In genomic region chr1:230105245-230105753, GRCh38 we compare ENCODE assay signal across 8 cellular contexts. TPM values are rescaled to one million over a fixed set of nuclear protein-coding genes. Genes with fewer than 3 reads are reported as not detected.
A peak's percentile ranks its signal among the peaks of the same experiment; 100 is the strongest.
DNase-seq lines count a peak whose midpoint lies in the region; ATAC-seq and TF ChIP-seq lines count a peak whose summit lies in the region.

No MANE protein-coding gene starts in this region.

- intact Hi-C loops in Calu3 (cut with micrococcal nuclease; ENCODE audit: unreplicated experiment), result loop anchor here (1.0 to 10.0 kb wide), 5 partner anchors 36 to 440 kb away; no protein-coding TSS in a partner anchor
- intact Hi-C loops in OCI-LY7 (cut with micrococcal nuclease; ENCODE audit: unreplicated experiment), result no loop called here

- no peak for DNase-seq in Calu3
- no peak for DNase-seq in OCI-LY7 (ENCODE audit: low spot score)
- no peak for DNase-seq in effector memory CD8-positive, alpha-beta T cell
- peak; percentile 74 for DNase-seq in renal cortical epithelial cell (ENCODE audit: low read depth)
- no peak for DNase-seq in hypothalamus (lab: John Stamatoyannopoulos, UW)
- DNase-seq in islet precursor cell, result no peak
- no peak for DNase-seq in activated CD4-positive, CD25-positive, alpha-beta regulatory T cell (lab: John Stamatoyannopoulos, UW)
- no peak for DNase-seq in NCI-H128 (lab: John Stamatoyannopoulos, UW; ENCODE audit: unreplicated experiment)

- CTCF ChIA-PET in Calu3 (lab: Charles Lee) (interaction anchor here (1.5 kb wide), 1 partner anchor 35 kb away, joined by 6 read pairs; no protein-coding TSS in a partner anchor), OCI-LY7 (lab: Charles Lee; ENCODE audit: unreplicated experiment) (interaction anchor here (1.3 kb wide), 1 partner anchor 42 kb away, joined by 5 read pairs; no protein-coding TSS in a partner anchor)

- no peaks in the 10 kb centered on the region for H4K20me1 ChIP-seq in OCI-LY7 (ENCODE audit: insufficient read depth, low read length)

- H3K36me3 Mint-ChIP-seq in Calu3 (ENCODE audit: insufficient read depth, unreplicated experiment), result peaks cover 25% of the 10 kb centered on the region
- no peaks in the 10 kb centered on the region for H3K36me3 Mint-ChIP-seq in effector memory CD8-positive, alpha-beta T cell (ENCODE audit: insufficient read depth)

- H3K9me3 Mint-ChIP-seq in Calu3 (ENCODE audit: low read depth, unreplicated experiment), result no peaks in the 10 kb centered on the region
- H3K9me3 Mint-ChIP-seq in effector memory CD8-positive, alpha-beta T cell, result no peaks in the 10 kb centered on the region

- H3K4me2 ChIP-seq in OCI-LY7 (ENCODE audit: low read length), result peak overlapping the region; percentile 55

- peaks cover 36% of the 10 kb centered on the region; the same call in 1 of the 2 replicates for H3K79me2 ChIP-seq in OCI-LY7 (ENCODE audit: insufficient read depth, low read depth, low read length)

- POLR2A ChIA-PET in OCI-LY7 (lab: Charles Lee), result interaction anchor here (1.8 to 2.0 kb wide), 2 partner anchors 12 to 17 kb away, joined by 7 to 8 read pairs; no protein-coding TSS in a partner anchor

- H3K4me1 Mint-ChIP-seq in Calu3 (ENCODE audit: low read depth, unreplicated experiment), result peaks cover 89% of the 10 kb centered on the region
- peaks cover 61 to 65% of the 10 kb centered on the region in 2 donors for H3K4me1 Mint-ChIP-seq in effector memory CD8-positive, alpha-beta T cell (ENCODE audit: low read depth in 2 of 2)

- H3K36me3 ChIP-seq in OCI-LY7 (ENCODE audit: insufficient read depth, low read length), result no peaks in the 10 kb centered on the region

- BruUV-seq in Calu3 (replicated peaks; lab: Mats Ljungman, UMichigan) (TSS peak; percentile 94), OCI-LY7 (replicated peaks; lab: Mats Ljungman, UMichigan) (no TSS peak)

- H3K9me3 ChIP-seq in OCI-LY7 (ENCODE audit: low read length), result no peaks in the 10 kb centered on the region

- H3K27ac ChIP-seq in OCI-LY7 (ENCODE audit: low read depth, low read length, poor library complexity, severe bottlenecking), result no peak overlapping the region

- no peak for ATAC-seq in effector memory CD8-positive, alpha-beta T cell (replicated peaks)

- no peak overlapping the region for H3K4me3 ChIP-seq in OCI-LY7 (ENCODE audit: low read depth, low read length, poor library complexity, severe bottlenecking)

- TF ChIP-seq CTCF in Calu3 (IDR thresholded peaks at IDR 0.05; ENCODE audit: unreplicated experiment) (no peak), OCI-LY7 (conservative IDR thresholded peaks at IDR 0.05; ENCODE audit: low read length) (no peak)

- peak overlapping the region; percentile 72 for H3K4me3 Mint-ChIP-seq in Calu3 (ENCODE audit: low read depth, unreplicated experiment)
- H3K4me3 Mint-ChIP-seq in effector memory CD8-positive, alpha-beta T cell, result peak overlapping the region in 1 of 2 donors; percentile 63

- peaks cover 84% of the 10 kb centered on the region for H3K4me1 ChIP-seq in OCI-LY7 (ENCODE audit: insufficient read depth, low read length, poor library complexity, severe bottlenecking)

- H2AFZ ChIP-seq in OCI-LY7 (ENCODE audit: low read length), result no peak overlapping the region

- peak overlapping the region; percentile 80 for H3K27ac Mint-ChIP-seq in Calu3 (ENCODE audit: unreplicated experiment)
- peak overlapping the region; percentile 64 to 65 for H3K27ac Mint-ChIP-seq in effector memory CD8-positive, alpha-beta T cell

- no peaks in the 10 kb centered on the region for H3K27me3 Mint-ChIP-seq in Calu3 (ENCODE audit: unreplicated experiment)
- H3K27me3 Mint-ChIP-seq in effector memory CD8-positive, alpha-beta T cell, result no peaks in the 10 kb centered on the region

- no peaks in the 10 kb centered on the region for H3K9me2 ChIP-seq in OCI-LY7 (ENCODE audit: insufficient read depth, low read length)

RNA-seq across cellular contexts. Expression of gene GALNT2, which starts 38.3 kb away (rescaled TPM):
- total RNA-seq in Calu3 (2022) (136 and 141 TPM in 2 replicates), OCI-LY7 (2022) (56.4 and 67.3 TPM in 2 replicates), renal cortical epithelial cell (60.1 and 119 TPM in 2 replicates)
- 26.3 and 29.9 TPM in 2 replicates for total RNA-seq in OCI-LY7 (2014; rRNA removed; shearing (Covaris generic))
